Comparison of ENCODE assay signal across 31 cellular contexts in the genomic region with DNA sequence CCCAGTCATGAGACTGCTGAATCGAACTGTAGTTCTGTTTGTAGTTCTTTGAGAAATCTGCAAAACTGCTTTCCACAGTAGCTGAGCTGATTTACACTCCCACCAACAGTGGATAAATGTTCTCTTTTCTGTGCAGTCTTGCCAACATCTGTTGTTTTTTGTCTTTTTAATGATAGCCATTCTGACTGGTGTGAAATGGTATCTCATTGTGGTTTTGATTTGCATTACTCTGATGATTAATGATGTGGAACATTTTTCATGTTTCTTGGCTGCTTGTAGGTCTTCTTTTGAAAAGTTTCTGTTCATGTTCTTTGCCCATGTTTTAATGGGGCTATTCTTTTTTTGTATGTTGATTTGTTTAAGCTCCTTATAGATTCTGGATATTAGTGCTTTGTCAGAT.
DNase-seq lines count a peak whose midpoint lies in the region; ATAC-seq, FAIRE-seq and TF ChIP-seq lines count a peak whose summit lies in the region.
"Had no signal": no experiment of that assay in that cellular context is flagged by ENCODE, and none has a peak within 500 bp of the region (broad histone marks: within the 10 kb centered on the region; RNA-seq: fewer than 3 reads in every experiment).

No MANE protein-coding gene starts in this region.

- CTCF ChIA-PET in MCF 10A (lab: Yijun Ruan, JAX) (interaction anchor here (0.6 kb wide), 1 partner anchor 201 kb away, joined by 3 read pairs; no protein-coding TSS in a partner anchor), A673 (lab: Charles Lee) (no interaction called here)

- H3K9me3 ChIP-seq in breast epithelium (peaks cover 0 to 8% of the 10 kb centered on the region in 2 donors), A673 (ENCODE audit: low read depth, low read length, poor library complexity, severe bottlenecking) (no peaks in the 10 kb centered on the region)
- H3K9me3 ChIP-seq: BE2C, thyroid gland had no signal

- H3K4me1 Mint-ChIP-seq in MCF 10A (ENCODE audit: insufficient read depth, unreplicated experiment): peaks cover 37% of the 10 kb centered on the region
- H3K4me1 Mint-ChIP-seq: activated CD4-positive, alpha-beta T cell treated with anti-CD3 and anti-CD28 coated beads for 36 hours; CD8-positive, alpha-beta memory T cell had no signal

- H3K4me3 ChIP-seq in breast epithelium (no peak overlapping the region), choroid plexus epithelial cell (ENCODE audit: low read depth, low read length) (no peak overlapping the region), A673 (ENCODE audit: low read depth, low read length, poor library complexity, severe bottlenecking) (no peak overlapping the region)
- H3K4me3 ChIP-seq: A549, SK-N-MC, skin epidermis, stomach, thyroid gland had no signal

- POLR2A ChIA-PET in MCF 10A (lab: Yijun Ruan, JAX) (interaction anchor here (0.9 to 1.1 kb wide), 4 partner anchors 11 to 220 kb away, joined by 3 to 5 read pairs (median 4); a partner anchor contains a TSS), A673 (lab: Charles Lee; ENCODE audit: low non-redundant PET) (no interaction called here)

- FAIRE-seq in RCC 7860 (lab: Jason Lieb, UNC): no peak
- FAIRE-seq: A549, kidney had no signal

- BruUV-seq in MCF 10A (replicated peaks; lab: Mats Ljungman, UMichigan) (no TSS peak), A673 (replicated peaks; lab: Mats Ljungman, UMichigan) (no TSS peak)

- peaks cover 7% of the 10 kb centered on the region for H3K9me3 Mint-ChIP-seq in MCF 10A (ENCODE audit: unreplicated experiment)
- H3K9me3 Mint-ChIP-seq: natural killer cell treated with Interleukin-12 subunit alpha and Interleukin-12 subunit beta and Interleukin-15 and Interleukin-18, amount 100 ng/mL, for 72 hours had no signal

- no peaks in the 10 kb centered on the region for H3K27me3 Mint-ChIP-seq in MCF 10A (ENCODE audit: insufficient read depth, unreplicated experiment)

- H3K36me3 Mint-ChIP-seq in MCF 10A (ENCODE audit: insufficient read depth, unreplicated experiment): no peaks in the 10 kb centered on the region
- H3K36me3 Mint-ChIP-seq: activated naive CD8-positive, alpha-beta T cell; CD8-positive, alpha-beta memory T cell; natural killer cell treated with Interleukin-12 subunit alpha and Interleukin-12 subunit beta and Interleukin-15 and Interleukin-18, amount 100 ng/mL, for 72 hours had no signal

- H3K4me3 Mint-ChIP-seq in MCF 10A (ENCODE audit: unreplicated experiment): no peak overlapping the region
- H3K4me3 Mint-ChIP-seq: activated CD4-positive, alpha-beta T cell treated with anti-CD3 and anti-CD28 coated beads for 36 hours; activated naive CD8-positive, alpha-beta T cell; CD8-positive, alpha-beta memory T cell; natural killer cell treated with Interleukin-12 subunit alpha and Interleukin-12 subunit beta and Interleukin-15 and Interleukin-18, amount 100 ng/mL, for 72 hours had no signal

- no peak for TF ChIP-seq POLR2A in breast epithelium (IDR thresholded peaks at IDR 0.05)

- ATAC-seq in GM19023 (IDR thresholded peaks at IDR 0.05; ENCODE audit: unreplicated experiment): no peak
- ATAC-seq: A549; activated CD4-positive, alpha-beta T cell treated with anti-CD3 and anti-CD28 coated beads for 36 hours; natural killer cell treated with Interleukin-12 subunit alpha and Interleukin-12 subunit beta and Interleukin-15 and Interleukin-18, amount 100 ng/mL, for 72 hours had no signal

- no peak overlapping the region for H3K27ac ChIP-seq in breast epithelium
- no peak overlapping the region for H3K27ac ChIP-seq in A673 (ENCODE audit: low read depth, low read length, poor library complexity, severe bottlenecking)
- H3K27ac ChIP-seq: A549, epithelial cell of prostate, SK-N-MC, skin epidermis, stomach, thyroid gland had no signal

- H3K4me1 ChIP-seq in breast epithelium (no peaks in the 10 kb centered on the region), A673 (ENCODE audit: insufficient read depth, low read length, poor library complexity, severe bottlenecking) (no peaks in the 10 kb centered on the region)
- H3K4me1 ChIP-seq: BE2C, stomach, thyroid gland had no signal

- H3K27me3 ChIP-seq in breast epithelium (no peaks in the 10 kb centered on the region), A673 (replicated peaks; ENCODE audit: insufficient read depth, low read depth, low read length, poor library complexity) (peaks cover 17% of the 10 kb centered on the region)
- H3K27me3 ChIP-seq: BE2C, stomach, thyroid gland had no signal

- H3K36me3 ChIP-seq in breast epithelium (no peaks in the 10 kb centered on the region), A673 (ENCODE audit: insufficient read depth, low read length, poor library complexity, severe bottlenecking) (no peaks in the 10 kb centered on the region)
- H3K36me3 ChIP-seq: BE2C, stomach, thyroid gland had no signal

- H3K27ac Mint-ChIP-seq in MCF 10A (ENCODE audit: low read depth, unreplicated experiment): peak overlapping the region; percentile 94
- H3K27ac Mint-ChIP-seq: activated CD4-positive, alpha-beta T cell treated with anti-CD3 and anti-CD28 coated beads for 36 hours; activated naive CD8-positive, alpha-beta T cell; CD8-positive, alpha-beta memory T cell; natural killer cell treated with Interleukin-12 subunit alpha and Interleukin-12 subunit beta and Interleukin-15 and Interleukin-18, amount 100 ng/mL, for 72 hours had no signal

- TF ChIP-seq CTCF in MCF 10A (IDR thresholded peaks at IDR 0.05; ENCODE audit: unreplicated experiment) (no peak), breast epithelium (IDR thresholded peaks at IDR 0.05) (no peak), choroid plexus epithelial cell (conservative IDR thresholded peaks at IDR 0.05; ENCODE audit: low read depth, low read length) (no peak), A673 (conservative IDR thresholded peaks at IDR 0.05; ENCODE audit: low read depth, low read length) (no peak)

- intact Hi-C loops in MCF 10A (cut with micrococcal nuclease): no loop called here
- intact Hi-C loops in breast epithelium (cut with DNase I; ENCODE audit: low total_unique reads): no loop called here
- intact Hi-C loops in A673 (cut with micrococcal nuclease; ENCODE audit: unreplicated experiment): no loop called here

- DNase-seq in MCF 10A (ENCODE audit: unreplicated experiment): no peak
- DNase-seq in breast epithelium (ENCODE audit: low spot score in 2 of 2): no peak
- DNase-seq in NCI-H226: peak; percentile 76
- peak; percentile 3 for DNase-seq in choroid plexus epithelial cell (ENCODE audit: low read depth)
- DNase-seq in activated CD4-positive, CD25-positive, alpha-beta regulatory T cell treated with anti-CD3 and anti-CD28 coated beads, Interleukin-2, amount 50 U/mL, for 72 hours: no peak
- DNase-seq in RCC 7860 (ENCODE audit: low spot score): no peak
- no peak for DNase-seq in A673 (ENCODE audit: low spot score)
- DNase-seq: activated CD4-positive, alpha-beta T cell treated with anti-CD3 and anti-CD28 coated beads for 36 hours; activated CD8-positive, alpha-beta memory T cell treated with anti-CD3 and anti-CD28 coated beads for 24 hours; activated effector memory CD4-positive, alpha-beta T cell treated with Interleukin-2 at 50 U/mL for 16 hours; aorta; BE2C; CD8-positive, alpha-beta memory T cell; DMS53; H7; KBM-7; kidney; midbrain; MV-4-11; NCI-H2029 treated with DMSO at 0.1 percent for 48 hours; NCI-H446 treated with DMSO at 0.1 percent for 48 hours; RPMI8226; stomach; thyroid gland had no signal

Comparison
In these comparisons a context has a peak if more than half of its experiments do, and no peak if none do; other contexts are left out.
1. DNase-seq: peak in NCI-H226 (single experiment) and choroid plexus epithelial cell (single experiment); none in MCF 10A (single experiment), breast epithelium (0 of 2), activated CD4-positive, CD25-positive, alpha-beta regulatory T cell treated with anti-CD3 and anti-CD28 coated beads, Interleukin-2, amount 50 U/mL, for 72 hours (single experiment), RCC 7860 (single experiment) and A673 (single experiment).